In the genomic region with DNA sequence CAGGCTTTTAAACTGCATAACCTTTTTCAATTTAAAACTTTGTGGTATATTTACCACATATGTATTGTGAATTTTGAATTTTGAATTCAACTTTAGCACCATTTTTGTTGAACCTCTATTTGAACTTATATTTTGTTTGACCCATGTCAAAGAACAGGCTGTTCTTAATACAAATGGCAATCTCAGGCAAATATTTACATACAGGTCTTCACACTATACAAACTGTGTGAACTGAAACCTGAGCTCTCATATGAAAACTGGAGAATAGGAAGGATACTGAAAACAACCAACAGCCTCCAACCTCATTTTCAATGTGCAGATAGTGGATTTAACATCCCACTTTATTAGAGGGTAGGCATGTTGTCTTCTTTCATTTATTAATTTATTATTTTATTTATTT, we compare ENCODE assay signal across 25 cellular contexts.
A peak's percentile ranks its signal among the peaks of the same experiment; 100 is the strongest.
DNase-seq lines count a peak whose midpoint lies in the region; ATAC-seq and TF ChIP-seq lines count a peak whose summit lies in the region.
"Had no signal": no experiment of that assay in that cellular context is flagged by ENCODE, and none has a peak within 500 bp of the region (broad histone marks: within the 10 kb centered on the region; RNA-seq: fewer than 3 reads in every experiment).

No MANE protein-coding gene starts in this region.

- H3K27me3 ChIP-seq in psoas muscle (ENCODE audit: insufficient read depth in 3 of 3, low read length in 2 of 3), result no peaks in the 10 kb centered on the region
- no peaks in the 10 kb centered on the region for H3K27me3 ChIP-seq in trophoblast cell (ENCODE audit: insufficient read depth, low read length)
- H3K27me3 ChIP-seq: pancreas, sigmoid colon, suprapubic skin had no signal

- H3K23ac ChIP-seq in trophoblast cell (ENCODE audit: low read length), result no peak overlapping the region

- ATAC-seq in GM18858 (IDR thresholded peaks at IDR 0.05; ENCODE audit: unreplicated experiment) (peak; percentile 49), psoas muscle (no peak)
- ATAC-seq: activated T-cell treated with anti-CD3 and anti-CD28 coated beads, Interleukin-2, amount 50 U/mL, for 4 hours; left cardiac atrium; naive thymus-derived CD4-positive, alpha-beta T cell; pancreas had no signal

- H3K36me3 ChIP-seq in psoas muscle (ENCODE audit: insufficient read depth in 1 of 2, low read depth in 1 of 2) (no peaks in the 10 kb centered on the region), trophoblast cell (ENCODE audit: control insufficient read depth in 1 of 2, insufficient read depth in 2 of 2, low read length in 2 of 2) (no peaks in the 10 kb centered on the region)
- H3K36me3 ChIP-seq: pancreas, sigmoid colon, suprapubic skin had no signal

- no peak overlapping the region for H2BK12ac ChIP-seq in trophoblast cell (ENCODE audit: low read length)

- H3K27ac ChIP-seq in psoas muscle, result no peak overlapping the region
- H3K27ac ChIP-seq in trophoblast cell (ENCODE audit: low read depth, low read length), result no peak overlapping the region
- H3K27ac ChIP-seq: C4-2B, GM23248, pancreas, RWPE1, sigmoid colon, suprapubic skin had no signal

- TF ChIP-seq CTCF in psoas muscle (IDR thresholded peaks at IDR 0.05), result no peak
- TF ChIP-seq CTCF in GM13977 (IDR thresholded peaks at IDR 0.05; ENCODE audit: extremely low read depth, insufficient read depth, missing control alignments), result no peak

- no peak overlapping the region for H4K8ac ChIP-seq in trophoblast cell (ENCODE audit: low read depth, low read length)

- H3K14ac ChIP-seq in trophoblast cell (ENCODE audit: low read length), result no peak overlapping the region

- intact Hi-C loops in psoas muscle (cut with DNase I), result no loop called here

- H3K4ac ChIP-seq in trophoblast cell (ENCODE audit: low read depth, low read length), result no peak overlapping the region

- H4K12ac ChIP-seq in trophoblast cell (ENCODE audit: low read depth, low read length), result no peak overlapping the region

- H4K91ac ChIP-seq in trophoblast cell (ENCODE audit: low read depth, low read length), result no peak overlapping the region

- H3K18ac ChIP-seq in trophoblast cell (ENCODE audit: low read length), result no peak overlapping the region

- no peak overlapping the region for H2AFZ ChIP-seq in trophoblast cell (ENCODE audit: insufficient read depth, low read length, poor library complexity)
- H2AFZ ChIP-seq: GM23248 had no signal

- H3K79me1 ChIP-seq in trophoblast cell (ENCODE audit: low read length), result no peaks in the 10 kb centered on the region

- H2BK120ac ChIP-seq in trophoblast cell (ENCODE audit: insufficient read depth, low read length, poor library complexity), result no peak overlapping the region

- in situ Hi-C loops in GM13977 (cut with MboI; ENCODE audit: low pct_unique_long_range_greater_than_20kb, low sequenced_read_pairs, unreplicated experiment), result no loop called here

- H3K9me3 ChIP-seq in psoas muscle (no peaks in the 10 kb centered on the region), trophoblast cell (ENCODE audit: insufficient read depth, low read depth, low read length) (no peaks in the 10 kb centered on the region)
- H3K9me3 ChIP-seq: sigmoid colon, suprapubic skin had no signal

- H2AK5ac ChIP-seq in trophoblast cell (ENCODE audit: low read length), result no peak overlapping the region

- DNase-seq in DMS153 (lab: John Stamatoyannopoulos, UW) (peak; percentile 84), HuH-7 (ENCODE audit: low spot score) (peak; percentile 13), NCI-H69 (lab: John Stamatoyannopoulos, UW) (peak; percentile 79), kidney glomerular epithelial cell (lab: John Stamatoyannopoulos, UW) (no peak), psoas muscle (no peak), trophoblast cell (no peak), GM13977 (ENCODE audit: low spot score) (no peak)
- DNase-seq: activated CD4-positive, alpha-beta T cell treated with anti-CD3 and anti-CD28 coated beads for 1 hour; activated CD8-positive, alpha-beta memory T cell treated with anti-CD3 and anti-CD28 coated beads for 24 hours; activated naive CD4-positive, alpha-beta T cell treated with anti-CD3 and anti-CD28 coated beads for 36 hours; activated T-cell treated with anti-CD3 and anti-CD28 coated beads, Interleukin-2, amount 50 U/mL, for 4 hours; dermis blood vessel endothelial cell; DMS79 treated with DMSO at 0.1 percent for 48 hours; GM23248; Kasumi-1; left cardiac atrium; mesendoderm; naive thymus-derived CD4-positive, alpha-beta T cell; NCI-H1048; pancreas; sigmoid colon had no signal

- H3K4me3 ChIP-seq in psoas muscle (no peak overlapping the region), trophoblast cell (ENCODE audit: low read depth, low read length) (no peak overlapping the region)
- H3K4me3 ChIP-seq: GM23248, pancreas, sigmoid colon, suprapubic skin had no signal

- no peak overlapping the region for H3K9ac ChIP-seq in trophoblast cell (ENCODE audit: low read length)
- H3K9ac ChIP-seq: GM23248 had no signal

- no peaks in the 10 kb centered on the region for H3K4me1 ChIP-seq in psoas muscle
- H3K4me1 ChIP-seq in trophoblast cell (ENCODE audit: control insufficient read depth in 1 of 2, insufficient read depth in 2 of 2, low read length in 2 of 2), result no peaks in the 10 kb centered on the region
- H3K4me1 ChIP-seq: pancreas, sigmoid colon, suprapubic skin had no signal

- H3K4me2 ChIP-seq in trophoblast cell (ENCODE audit: low read length), result no peak overlapping the region

- no peaks in the 10 kb centered on the region for H3K79me2 ChIP-seq in trophoblast cell (ENCODE audit: control insufficient read depth, insufficient read depth, low read length, poor library complexity)

- H2BK5ac ChIP-seq in trophoblast cell (ENCODE audit: low read depth, low read length, poor library complexity), result no peak overlapping the region

Comparison
In these comparisons a context has a peak if more than half of its experiments do, and no peak if none do; other contexts are left out.
1. DNase-seq: peak in DMS153 (single experiment), HuH-7 (single experiment) and NCI-H69 (single experiment); none in kidney glomerular epithelial cell (single experiment), psoas muscle (0 of 2), trophoblast cell (0 of 2) and GM13977 (single experiment).